17 cellular contexts compared by ENCODE assay signal in the genomic region with DNA sequence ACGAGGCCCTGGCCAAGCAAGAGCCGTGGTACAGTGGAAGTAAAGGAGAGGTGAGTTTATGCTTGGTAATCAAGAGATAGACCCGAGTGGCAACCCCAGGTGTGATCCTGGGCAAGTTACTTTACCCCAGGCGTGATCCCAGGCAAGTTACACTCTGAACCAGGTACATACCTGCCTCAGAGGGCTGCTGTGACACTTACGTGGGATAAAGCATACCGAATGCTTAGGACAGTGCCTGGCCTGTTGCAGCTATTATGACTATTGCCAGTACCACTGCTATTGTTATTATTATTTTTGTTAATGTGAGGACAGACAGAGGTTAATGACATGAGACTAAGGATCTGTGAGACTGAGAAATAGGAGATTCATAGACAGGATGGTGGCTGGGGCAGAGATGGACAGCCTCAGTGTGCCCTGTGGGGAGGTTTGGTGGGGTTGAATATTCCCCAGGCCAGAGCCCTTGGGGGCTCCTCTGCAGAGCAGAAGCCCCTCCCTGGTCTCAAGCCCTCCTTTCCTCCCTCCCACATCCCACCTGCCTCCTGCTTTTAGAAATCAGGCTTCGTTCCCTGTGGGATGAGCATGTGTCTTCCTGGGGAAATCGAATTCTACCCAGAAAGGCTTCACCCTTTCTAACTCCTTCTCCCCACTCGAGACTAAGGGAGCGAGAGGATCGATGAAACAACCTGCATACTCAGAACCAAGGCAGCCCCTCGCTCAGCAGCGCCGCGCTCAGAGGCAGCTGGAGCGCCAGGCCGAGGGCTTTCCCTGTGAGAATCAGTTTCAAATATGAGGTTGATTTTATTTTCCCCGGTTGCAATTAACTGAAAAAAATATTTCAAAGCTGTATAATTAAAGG.
A peak's percentile ranks its signal among the peaks of the same experiment; 100 is the strongest.
DNase-seq lines count a peak whose midpoint lies in the region; ATAC-seq, FAIRE-seq and TF ChIP-seq lines count a peak whose summit lies in the region.
"Had no signal": no experiment of that assay in that cellular context is flagged by ENCODE, and none has a peak within 500 bp of the region (broad histone marks: within the 10 kb centered on the region; RNA-seq: fewer than 3 reads in every experiment).

No MANE protein-coding gene starts in this region.

- no peak for TF ChIP-seq EP300 in SK-N-SH (IDR thresholded peaks at IDR 0.05; ENCODE audit: borderline replicate concordance in 1 of 2, low read depth in 1 of 2, low read length in 1 of 2)

- H3K36me3 ChIP-seq in Loucy (ENCODE audit: insufficient read depth, low read length) (no peaks in the 10 kb centered on the region), SK-N-SH (replicated peaks in 1 of 2; ENCODE audit: control insufficient read depth in 1 of 2, insufficient read depth in 2 of 2, low read length in 1 of 2) (no peaks in the 10 kb centered on the region), bronchial epithelial cell (ENCODE audit: control insufficient read depth, insufficient read depth, low read length) (no peaks in the 10 kb centered on the region), kidney (ENCODE audit: control insufficient read depth in 1 of 2, insufficient read depth in 2 of 2, low read length in 2 of 2) (no peaks in the 10 kb centered on the region), upper lobe of right lung (no peaks in the 10 kb centered on the region)

- peak overlapping the region; percentile 4 for H3K4me3 ChIP-seq in Loucy (ENCODE audit: low read length, poor library complexity, severe bottlenecking)
- H3K4me3 ChIP-seq in SK-N-SH (ENCODE audit: low read depth in 2 of 2, low read length in 1 of 2): no peak overlapping the region; a peak in 1 of 4 replicates
- no peak overlapping the region for H3K4me3 ChIP-seq in bronchial epithelial cell (ENCODE audit: low read depth, low read length)
- no peak overlapping the region for H3K4me3 ChIP-seq in kidney (ENCODE audit: low read length in 2 of 2)
- H3K4me3 ChIP-seq in upper lobe of right lung: no peak overlapping the region
- H3K4me3 ChIP-seq: A549 had no signal

- 40% methylated on average over 18 of the region's 18 CpGs for WGBS in SK-N-SH (ENCODE audit: low lambda C conversion rate)

- H3K9ac ChIP-seq in Loucy (ENCODE audit: low read depth, low read length, poor library complexity, severe bottlenecking) (no peak overlapping the region), SK-N-SH (no peak overlapping the region), kidney (ENCODE audit: low read length in 2 of 2) (no peak overlapping the region)

- H3F3A ChIP-seq in Loucy (ENCODE audit: low read depth): no peaks in the 10 kb centered on the region
- no peaks in the 10 kb centered on the region for H3F3A ChIP-seq in SK-N-SH (replicated peaks; ENCODE audit: insufficient read depth)

- peak; percentile 23 for FAIRE-seq in bronchial epithelial cell (lab: Jason Lieb, UNC)
- no peak for FAIRE-seq in kidney (lab: Jason Lieb, UNC)
- FAIRE-seq: A549, G401.6, GM12892, GM19239 had no signal

- H2AFZ ChIP-seq in Loucy (ENCODE audit: low read length): no peak overlapping the region
- H2AFZ ChIP-seq in SK-N-SH (ENCODE audit: low read depth): no peak overlapping the region

- H3K27ac ChIP-seq in SK-N-SH (ENCODE audit: low read depth in 2 of 2, low read length in 1 of 2) (no peak overlapping the region), kidney (ENCODE audit: low read depth in 2 of 2, low read length in 2 of 2) (no peak overlapping the region), upper lobe of right lung (no peak overlapping the region)
- H3K27ac ChIP-seq: A549 had no signal

- H3K4me2 ChIP-seq in Loucy (ENCODE audit: low read depth, low read length, poor library complexity, severe bottlenecking) (peak overlapping the region; percentile 36), SK-N-SH (no peak overlapping the region)
- H3K4me2 ChIP-seq: A549 had no signal

- POLR2A ChIA-PET in SK-N-SH (lab: Yijun Ruan, JAX): no interaction called here

- TF ChIP-seq CTCF in Loucy (conservative IDR thresholded peaks at IDR 0.05; ENCODE audit: low read length) (no peak), SK-N-SH (IDR thresholded peaks at IDR 0.05) (no peak), bronchial epithelial cell (IDR thresholded peaks at IDR 0.05; ENCODE audit: insufficient read depth, low read length, severe bottlenecking) (no peak), kidney (IDR thresholded peaks at IDR 0.05; ENCODE audit: borderline replicate concordance, extremely low read depth, insufficient read depth) (no peak), upper lobe of right lung (IDR thresholded peaks at IDR 0.05) (no peak)

- CTCF ChIA-PET in SK-N-SH (lab: Yijun Ruan, JAX): interaction anchor here (0.8 to 3.4 kb wide), 9 partner anchors 8 to 400 kb away, joined by 3 to 20 read pairs (median 4); no protein-coding TSS in a partner anchor

- H4K20me1 ChIP-seq in Loucy (ENCODE audit: insufficient read depth, low read length, poor library complexity, severe bottlenecking) (no peaks in the 10 kb centered on the region), SK-N-SH (ENCODE audit: insufficient read depth) (no peaks in the 10 kb centered on the region)

- H3K9me2 ChIP-seq in Loucy (replicated peaks; ENCODE audit: low read depth, low read length): no peaks in the 10 kb centered on the region
- H3K9me2 ChIP-seq in SK-N-SH: no peaks in the 10 kb centered on the region

- intact Hi-C loops in kidney (cut with DNase I) (no loop called here), upper lobe of right lung (cut with DNase I) (no loop called here)

- H3K79me2 ChIP-seq in Loucy (ENCODE audit: insufficient read depth, low read length) (no peaks in the 10 kb centered on the region), SK-N-SH (ENCODE audit: insufficient read depth) (no peaks in the 10 kb centered on the region)

- DNase-seq in SK-N-SH (peak; percentile 46), bronchial epithelial cell (ENCODE audit: low read depth) (no peak), HT-29 (ENCODE audit: low spot score) (no peak), GOT3 (lab: John Stamatoyannopoulos, UW) (no peak), kidney (no peak), upper lobe of right lung (no peak)
- DNase-seq: CD8-positive, alpha-beta T cell; COR-L47; DMS153; DMS79 treated with DMSO at 0.1 percent for 48 hours; EL; H7 had no signal

- no peaks in the 10 kb centered on the region; the same call in 1 of the 2 replicates for H3K9me3 ChIP-seq in Loucy (ENCODE audit: insufficient read depth, low read depth, low read length)
- H3K9me3 ChIP-seq in SK-N-SH: no peaks in the 10 kb centered on the region
- peaks cover 0 to 3% of the 10 kb centered on the region in 2 donors for H3K9me3 ChIP-seq in kidney (ENCODE audit: control insufficient read depth in 1 of 2, low read length in 2 of 2)
- no peaks in the 10 kb centered on the region for H3K9me3 ChIP-seq in upper lobe of right lung

- H3K27me3 ChIP-seq in Loucy (ENCODE audit: insufficient read depth, low read length, poor library complexity, severe bottlenecking) (peaks cover 3% of the 10 kb centered on the region), SK-N-SH (ENCODE audit: insufficient read depth) (peaks cover 21% of the 10 kb centered on the region), bronchial epithelial cell (ENCODE audit: control insufficient read depth, insufficient read depth, low read length) (peaks cover 9% of the 10 kb centered on the region), upper lobe of right lung (peaks cover 25% of the 10 kb centered on the region)

- no peak for TF ChIP-seq RAD21 in SK-N-SH (IDR thresholded peaks at IDR 0.05; ENCODE audit: low read length)

- ATAC-seq in upper lobe of right lung: no peak
- ATAC-seq: A549; CD8-positive, alpha-beta T cell had no signal

- H3K4me1 ChIP-seq in Loucy (ENCODE audit: insufficient read depth, low read length, poor library complexity, severe bottlenecking) (peaks cover 9% of the 10 kb centered on the region), SK-N-SH (ENCODE audit: control insufficient read depth in 1 of 2, insufficient read depth in 2 of 2, low read depth in 1 of 2, low read length in 1 of 2) (peaks cover 0 to 20% of the 10 kb centered on the region in 2 experiments; a peak in 2 of 4 replicates), kidney (ENCODE audit: control insufficient read depth in 1 of 2, insufficient read depth in 1 of 2, low read depth in 1 of 2, low read length in 2 of 2) (no peaks in the 10 kb centered on the region), upper lobe of right lung (no peaks in the 10 kb centered on the region)
- H3K4me1 ChIP-seq: A549 had no signal

TF ChIP-seq in SK-N-SH, 30 proteins besides CTCF, POLR2A, EP300 and RAD21:
- TF ChIP-seq RXRA (IDR thresholded peaks at IDR 0.05; ENCODE audit: borderline replicate concordance, low read depth) (no peak), JUND (IDR thresholded peaks at IDR 0.05) (no peak)
